Comparison of ENCODE assay signal across 19 cellular contexts in the genomic region with DNA sequence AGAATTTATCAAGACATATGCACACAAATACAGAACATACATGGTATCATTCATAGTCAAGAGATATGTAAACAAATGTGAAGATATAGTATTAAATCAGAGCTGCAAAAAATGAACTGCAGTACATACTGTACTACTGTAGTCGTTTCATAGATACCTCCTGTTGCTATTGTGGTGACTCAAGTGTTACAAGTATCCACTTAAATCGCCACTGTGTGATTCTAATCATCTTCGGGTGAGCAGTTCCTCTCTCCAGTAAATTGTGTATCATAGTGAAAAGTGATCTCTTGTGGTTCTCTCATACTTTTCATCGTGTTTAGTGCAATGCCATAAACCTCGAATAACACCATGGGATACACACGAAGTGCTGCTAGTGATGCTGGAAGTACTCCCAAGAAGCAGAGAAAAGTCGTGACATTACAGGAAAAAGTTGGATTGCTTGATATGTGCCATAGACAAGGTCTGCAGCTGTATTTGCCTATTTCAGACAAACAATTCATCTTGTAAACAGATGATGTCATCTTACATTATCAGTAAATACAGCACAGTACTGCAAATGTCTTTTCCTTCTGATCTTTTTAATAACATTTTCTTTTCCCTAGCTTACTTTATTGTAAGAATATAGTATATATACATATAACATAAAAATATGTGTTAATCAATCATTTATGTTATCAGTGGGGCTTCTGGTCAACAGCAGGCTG.
DNase-seq lines count a peak whose midpoint lies in the region; ATAC-seq, FAIRE-seq and TF ChIP-seq lines count a peak whose summit lies in the region.
"Had no signal": no experiment of that assay in that cellular context is flagged by ENCODE, and none has a peak within 500 bp of the region (broad histone marks: within the 10 kb centered on the region; RNA-seq: fewer than 3 reads in every experiment).

No MANE protein-coding gene starts in this region.

- DNase-seq in NCI-H2171 treated with DMSO at 0.1 percent for 48 hours (lab: John Stamatoyannopoulos, UW) (peak; percentile 2), NCI-H2171 (lab: John Stamatoyannopoulos, UW) (no peak), MV-4-11 (lab: John Stamatoyannopoulos, UW) (peak; percentile 43), NCI-H69 (lab: John Stamatoyannopoulos, UW) (peak; percentile 15), foreskin keratinocyte (peak in 1 of 2 donors; percentile 40), NCI-H526 (lab: John Stamatoyannopoulos, UW) (no peak), RCC 7860 (ENCODE audit: low spot score) (no peak)
- DNase-seq: activated CD8-positive, alpha-beta T cell treated with anti-CD3 and anti-CD28 coated beads, Interleukin-2, amount 10 ng/mL, durations not matched to agents 7 days and 5 days; activated T-cell treated with anti-CD3 and anti-CD28 coated beads, Interleukin-2, amount 50 U/mL, for 48 hours; dermis blood vessel endothelial cell; MM.1S; naive B cell; pancreas; T-cell; uterus had no signal

- FAIRE-seq in RCC 7860 (lab: Jason Lieb, UNC), result no peak
- FAIRE-seq: pancreas had no signal

- no peak overlapping the region for H3K27ac ChIP-seq in foreskin keratinocyte
- H3K27ac ChIP-seq: breast epithelium, pancreas, uterus, VCaP had no signal

- peak; percentile 70 for ATAC-seq in foreskin keratinocyte
- no peak for ATAC-seq in GM21423 (IDR thresholded peaks at IDR 0.05; ENCODE audit: unreplicated experiment)
- ATAC-seq: activated CD8-positive, alpha-beta T cell treated with anti-CD3 and anti-CD28 coated beads, Interleukin-2, amount 10 ng/mL, durations not matched to agents 7 days and 5 days; pancreas; sciatic nerve; T-cell had no signal

- no peak for TF ChIP-seq CTCF in foreskin keratinocyte (conservative IDR thresholded peaks at IDR 0.05)

- H3K27me3 ChIP-seq in foreskin keratinocyte, result no peaks in the 10 kb centered on the region
- H3K27me3 ChIP-seq: breast epithelium, pancreas, uterus had no signal

- H3K4me1 ChIP-seq in foreskin keratinocyte, result no peaks in the 10 kb centered on the region
- H3K4me1 ChIP-seq: breast epithelium, pancreas, uterus had no signal

Comparison
In these comparisons a context has a peak if more than half of its experiments do, and no peak if none do; other contexts are left out.
1. DNase-seq: peak in NCI-H2171 treated with DMSO at 0.1 percent for 48 hours (single experiment), MV-4-11 (single experiment) and NCI-H69 (single experiment); none in NCI-H2171 (single experiment), NCI-H526 (0 of 2) and RCC 7860 (single experiment).